Comparison of ENCODE assay signal across 13 cellular contexts in genomic region chr17:80797741-80798594, GRCh38.
"Had no signal": no experiment of that assay in that cellular context is flagged by ENCODE, and none has a peak within 500 bp of the region (broad histone marks: within the 10 kb centered on the region; RNA-seq: fewer than 3 reads in every experiment).

No MANE protein-coding gene starts in this region.

- H3K27ac ChIP-seq: right atrium auricular region, thyroid gland, vagina had no signal

- ATAC-seq: stimulated activated naive B cell treated with anti-CD40 and anti-IgM and Interleukin-4, amounts not matched to agents 10 μg/mL and 1 μg/mL and 100 μg/mL, for 72 hours had no signal

- H3K27me3 Mint-ChIP-seq: activated B cell treated with CpG ODN at 0.5 μM for 24 hours; dendritic cell treated with granulocyte-macrophage colony-stimulating factor and Interleukin-4, amounts not matched to agents 40 ng/mL and 50 ng/mL, for 4 days; progenitor cell of endocrine pancreas; stimulated activated naive B cell treated with anti-CD40 and anti-IgM and Interleukin-4, amounts not matched to agents 10 μg/mL and 1 μg/mL and 100 μg/mL, for 72 hours had no signal

- H3K4me1 Mint-ChIP-seq: activated B cell treated with CpG ODN at 0.5 μM for 24 hours; stimulated activated naive B cell treated with anti-CD40 and anti-IgM and Interleukin-4, amounts not matched to agents 10 μg/mL and 1 μg/mL and 100 μg/mL, for 72 hours had no signal

- H3K27me3 ChIP-seq: right atrium auricular region, thyroid gland, vagina had no signal

- DNase-seq: activated B cell treated with CpG ODN at 0.5 μM for 24 hours; effector memory CD4-positive, alpha-beta T cell; stimulated activated CD4-positive, alpha-beta T cell treated with anti-CD3 and anti-CD28 coated beads, Interleukin-15, amount 100 ng/mL, for 24 hours; stimulated activated CD4-positive, alpha-beta T cell treated with anti-CD3 and anti-CD28 coated beads, Interleukin-4, amount 100 ng/mL, for 1 hour; stimulated activated naive B cell treated with anti-CD40 and anti-IgM and Interleukin-4, amounts not matched to agents 10 μg/mL and 1 μg/mL and 100 μg/mL, for 72 hours; thyroid gland had no signal

- H3K9me3 Mint-ChIP-seq: activated B cell treated with CpG ODN at 0.5 μM for 24 hours; activated naive CD4-positive, alpha-beta T cell treated with anti-CD3 and anti-CD28 coated beads for 36 hours; stimulated activated naive B cell treated with anti-CD40 and anti-IgM and Interleukin-4, amounts not matched to agents 10 μg/mL and 1 μg/mL and 100 μg/mL, for 72 hours had no signal

- H3K27ac Mint-ChIP-seq: activated B cell treated with CpG ODN at 0.5 μM for 24 hours; activated naive CD4-positive, alpha-beta T cell treated with anti-CD3 and anti-CD28 coated beads for 36 hours; dendritic cell treated with granulocyte-macrophage colony-stimulating factor and Interleukin-4, amounts not matched to agents 40 ng/mL and 50 ng/mL, for 4 days; stimulated activated naive B cell treated with anti-CD40 and anti-IgM and Interleukin-4, amounts not matched to agents 10 μg/mL and 1 μg/mL and 100 μg/mL, for 72 hours had no signal

- H3K4me3 Mint-ChIP-seq: activated B cell treated with CpG ODN at 0.5 μM for 24 hours; activated naive CD4-positive, alpha-beta T cell treated with anti-CD3 and anti-CD28 coated beads for 36 hours; brain; dendritic cell treated with granulocyte-macrophage colony-stimulating factor and Interleukin-4, amounts not matched to agents 40 ng/mL and 50 ng/mL, for 4 days; nephron progenitor cell; stimulated activated naive B cell treated with anti-CD40 and anti-IgM and Interleukin-4, amounts not matched to agents 10 μg/mL and 1 μg/mL and 100 μg/mL, for 72 hours had no signal

- H3K9me3 ChIP-seq: right atrium auricular region, thyroid gland, vagina had no signal

- H3K36me3 ChIP-seq: right atrium auricular region, thyroid gland, vagina had no signal

- H3K4me1 ChIP-seq: thyroid gland had no signal

- H3K4me3 ChIP-seq: right atrium auricular region, thyroid gland, vagina had no signal
